ENCODE assay signal across 1 cellular context in the genomic region with DNA sequence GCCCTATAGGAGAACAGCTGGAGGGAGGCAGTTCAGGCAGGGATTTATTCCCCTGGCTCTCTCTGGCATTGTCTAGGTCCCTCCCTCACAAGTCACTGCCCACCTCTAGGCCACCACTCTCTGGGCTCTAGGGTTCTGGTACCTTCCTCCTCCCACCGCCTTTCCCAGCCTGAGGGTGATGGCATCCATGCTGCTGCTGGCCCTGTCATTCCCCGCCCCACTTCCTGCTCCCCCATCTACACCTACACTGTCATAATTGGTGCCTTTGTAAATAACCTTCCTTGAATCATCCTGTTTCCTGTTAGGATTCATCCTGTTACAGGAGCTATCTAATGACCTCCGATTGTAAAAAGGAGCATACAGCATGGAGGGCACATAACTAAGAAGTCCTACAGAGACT.
TF ChIP-seq lines count a peak whose summit lies in the region.

No MANE protein-coding gene starts in this region.

TF ChIP-seq in HEK293, 187 proteins besides CTCF, POLR2A, EP300 and RAD21 (continued from another document):
- TF ChIP-seq PRDM4 (tag by site-specific recombination; IDR thresholded peaks at IDR 0.05) (no peak), ZNF292 (tag by site-specific recombination; IDR thresholded peaks at IDR 0.05; ENCODE audit: borderline replicate concordance, low read depth) (no peak), ZNF548 (tag by site-specific recombination; IDR thresholded peaks at IDR 0.05) (no peak)
